ENCODE assay signal across 23 cellular contexts in the genomic region with DNA sequence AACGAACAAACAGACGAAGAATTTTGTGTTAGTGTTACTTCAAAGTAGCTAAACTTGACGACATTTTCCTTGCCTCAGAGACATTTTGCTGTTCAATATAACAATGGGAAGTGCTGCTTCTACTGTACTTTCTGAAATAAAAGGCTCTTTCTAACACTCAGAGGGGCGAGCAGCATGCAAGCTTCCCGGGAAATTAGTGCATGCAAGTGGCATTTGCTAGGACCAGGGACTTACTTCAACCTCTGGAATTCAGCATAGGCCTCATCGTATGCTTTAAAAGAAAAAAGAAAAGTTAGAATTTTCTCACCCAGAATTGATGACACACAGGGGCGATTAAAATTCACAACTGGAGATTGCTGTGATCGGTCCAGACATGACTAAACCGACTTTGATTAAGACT.
DNase-seq lines count a peak whose midpoint lies in the region; ATAC-seq, FAIRE-seq and TF ChIP-seq lines count a peak whose summit lies in the region.
"Had no signal": no experiment of that assay in that cellular context is flagged by ENCODE, and none has a peak within 500 bp of the region (broad histone marks: within the 10 kb centered on the region; RNA-seq: fewer than 3 reads in every experiment).

No MANE protein-coding gene starts in this region.

- intact Hi-C loops in HepG2 (cut with micrococcal nuclease; ENCODE audit: unreplicated experiment), result no loop called here
- intact Hi-C loops in right lobe of liver (cut with DNase I), result loop anchor here in 1 of 2 donors (10.0 kb wide), 1 partner anchor 151 kb away; no protein-coding TSS in a partner anchor

- no TSS peak for BruUV-seq in HepG2 (replicated peaks; lab: Mats Ljungman, UMichigan)

- no peak overlapping the region for H3K4me3 Mint-ChIP-seq in endodermal cell
- peak overlapping the region; percentile 20 for H3K4me3 Mint-ChIP-seq in neural crest cell

- FAIRE-seq in HepG2 (lab: Jason Lieb, UNC), result no peak

- peaks cover 7% of the 10 kb centered on the region for H3K4me1 Mint-ChIP-seq in endodermal cell
- H3K4me1 Mint-ChIP-seq in neural crest cell, result peaks cover 31% of the 10 kb centered on the region

- TF ChIP-seq POLR2A in HepG2 (IDR thresholded peaks at IDR 0.05; ENCODE audit: insufficient read depth in 1 of 2, low read depth in 2 of 2, low read length in 2 of 2), result no peak
- no peak for TF ChIP-seq POLR2A in right lobe of liver (IDR thresholded peaks at IDR 0.05)

- TF ChIP-seq RAD21 in HepG2 (CRISPR knock-in tag; IDR thresholded peaks at IDR 0.05), result no peak

- H3K27ac ChIP-seq in HepG2 (ENCODE audit: extremely low read length, insufficient read depth, low read length), result peak overlapping the region; percentile 5
- H3K27ac ChIP-seq in right lobe of liver, result no peak overlapping the region
- H3K27ac ChIP-seq in endodermal cell (ENCODE audit: low read depth, low read length), result peak overlapping the region; percentile 47
- H3K27ac ChIP-seq: C4-2B, esophagus muscularis mucosa, HL-60, neutrophil, vagina had no signal

- no peak overlapping the region for H3K27ac Mint-ChIP-seq in endodermal cell
- H3K27ac Mint-ChIP-seq in neural crest cell (ENCODE audit: unreplicated experiment), result peak overlapping the region; percentile 21

- H3K36me3 Mint-ChIP-seq in endodermal cell (ENCODE audit: low read depth) (no peaks in the 10 kb centered on the region), neural crest cell (ENCODE audit: low read depth) (no peaks in the 10 kb centered on the region)

- in situ Hi-C loops in HepG2 (cut with HindIII; ENCODE audit: extremely low pct_ligation_motif_present, low pct_unique_long_range_greater_than_20kb), result no loop called here

- H3K9me3 ChIP-seq in HepG2 (ENCODE audit: low read length) (no peaks in the 10 kb centered on the region), right lobe of liver (no peaks in the 10 kb centered on the region), endodermal cell (ENCODE audit: control insufficient read depth, low read length) (no peaks in the 10 kb centered on the region)
- H3K9me3 ChIP-seq: esophagus muscularis mucosa, MG63, neutrophil, vagina had no signal

- ATAC-seq in HepG2, result no peak
- ATAC-seq in right lobe of liver, result no peak
- no peak for ATAC-seq in HG03571 (IDR thresholded peaks at IDR 0.05; ENCODE audit: unreplicated experiment)
- ATAC-seq in HG03565 (IDR thresholded peaks at IDR 0.05; ENCODE audit: unreplicated experiment), result no peak
- ATAC-seq: Right ventricle myocardium inferior had no signal

- H3K79me2 ChIP-seq in HepG2 (ENCODE audit: insufficient read depth, low read length), result no peaks in the 10 kb centered on the region

- no peak overlapping the region for H3K4me2 ChIP-seq in HepG2 (ENCODE audit: low read depth, low read length)

- H3K27me3 Mint-ChIP-seq in endodermal cell (ENCODE audit: insufficient read depth), result no peaks in the 10 kb centered on the region
- no peaks in the 10 kb centered on the region for H3K27me3 Mint-ChIP-seq in neural crest cell (ENCODE audit: low read depth)

- no peaks in the 10 kb centered on the region for H3K9me3 Mint-ChIP-seq in endodermal cell
- no peaks in the 10 kb centered on the region for H3K9me3 Mint-ChIP-seq in neural crest cell

- peak overlapping the region; percentile 67 for H2AFZ ChIP-seq in HepG2 (ENCODE audit: low read length)

- H3K9ac ChIP-seq in HepG2 (ENCODE audit: insufficient read depth, low read depth, low read length) (no peak overlapping the region), endodermal cell (ENCODE audit: extremely low read depth, low read length, poor library complexity, severe bottlenecking) (no peak overlapping the region)

- no peaks in the 10 kb centered on the region for H4K20me1 ChIP-seq in HepG2 (ENCODE audit: insufficient read depth, low read length)

- WGBS in HepG2 (ENCODE audit: low lambda C conversion rate), result 53% methylated on average over 9 of the region's 9 CpGs
- 74% methylated on average over 9 of the region's 9 CpGs for WGBS in right lobe of liver (ENCODE audit: insufficient coverage, low coverage, low lambda C conversion rate, missing lambda C conversion rate)
- WGBS in endodermal cell (ENCODE audit: insufficient coverage in 1 of 2, insufficient read length in 1 of 2), 2 experiments, result 62 to 70% methylated on average over 7 to 9 of the region's 9 CpGs

- no peak for TF ChIP-seq EP300 in HepG2 (IDR thresholded peaks at IDR 0.05; ENCODE audit: low read depth in 2 of 2, low read length in 2 of 2)
- TF ChIP-seq EP300 in HepG2 (CRISPR knock-in tag; IDR thresholded peaks at IDR 0.05; ENCODE audit: borderline replicate concordance), result no peak

- H3K4me3 ChIP-seq in HepG2 (replicated peaks in 1 of 3; ENCODE audit: insufficient read depth in 1 of 3, low read depth in 2 of 3, low read length in 3 of 3), result no peak overlapping the region
- no peak overlapping the region for H3K4me3 ChIP-seq in right lobe of liver
- H3K4me3 ChIP-seq in endodermal cell (ENCODE audit: low read length), result no peak overlapping the region
- H3K4me3 ChIP-seq: esophagus muscularis mucosa, MG63, vagina had no signal

- CTCF ChIA-PET in HepG2 (lab: Yijun Ruan, JAX; ENCODE audit: low intra/inter-chr PET ratio, low total read pairs), result no interaction called here

- no peak for DNase-seq in HepG2 (ENCODE audit: low spot score)
- DNase-seq in right lobe of liver, result no peak
- no peak for DNase-seq in endodermal cell
- no peak for DNase-seq in neural crest cell (ENCODE audit: low read depth, low spot score)
- no peak for DNase-seq in globus pallidus (ENCODE audit: low spot score)
- DNase-seq in NCI-H1092 treated with DMSO at 0.1 percent for 48 hours (lab: John Stamatoyannopoulos, UW), result no peak
- DNase-seq: activated CD4-positive, alpha-beta T cell treated with anti-CD3 and anti-CD28 coated beads, Interleukin-2, amount 50 U/mL, for 4 hours; activated gamma-delta T cell treated with Interleukin-2 at 50 U/mL for 16 hours; effector CD8-positive, alpha-beta T cell; IMR-90; left colon; MG63; NCI-H146; NCI-H2171; NCI-H748 treated with DMSO at 0.1 percent for 48 hours had no signal

- H3K4me1 ChIP-seq in HepG2 (ENCODE audit: insufficient read depth, low read length) (peaks cover 46% of the 10 kb centered on the region), right lobe of liver (no peaks in the 10 kb centered on the region), endodermal cell (ENCODE audit: control insufficient read depth, insufficient read depth, low read length) (no peaks in the 10 kb centered on the region)
- H3K4me1 ChIP-seq: esophagus muscularis mucosa, vagina had no signal

- H3K36me3 ChIP-seq in HepG2 (replicated peaks in 1 of 2; ENCODE audit: control insufficient read depth in 1 of 2, insufficient read depth in 2 of 2, low read length in 2 of 2), result no peaks in the 10 kb centered on the region
- peaks cover 0 to 19% (median 9%) of the 10 kb centered on the region in 4 donors for H3K36me3 ChIP-seq in right lobe of liver
- H3K36me3 ChIP-seq in endodermal cell (ENCODE audit: control insufficient read depth, insufficient read depth, low read length), result no peaks in the 10 kb centered on the region
- H3K36me3 ChIP-seq: MG63, neutrophil, vagina had no signal

- POLR2A ChIA-PET in HepG2 (lab: Yijun Ruan, JAX), result interaction anchor here (1.7 to 2.0 kb wide), 2 partner anchors 42 to 172 kb away, joined by 5 read pairs; a partner anchor contains a TSS

- TF ChIP-seq CTCF in HepG2 (CRISPR knock-in tag; IDR thresholded peaks at IDR 0.05), result no peak
- no peak for TF ChIP-seq CTCF in right lobe of liver (IDR thresholded peaks at IDR 0.05)
- TF ChIP-seq CTCF in endodermal cell (conservative IDR thresholded peaks at IDR 0.05), result no peak
- TF ChIP-seq CTCF in neural crest cell (conservative IDR thresholded peaks at IDR 0.05), result no peak

- H3K27me3 ChIP-seq in HepG2 (ENCODE audit: control insufficient read depth in 1 of 2, insufficient read depth in 2 of 2, low read length in 2 of 2) (no peaks in the 10 kb centered on the region), right lobe of liver (no peaks in the 10 kb centered on the region), endodermal cell (ENCODE audit: control insufficient read depth, insufficient read depth, low read length, poor library complexity, severe bottlenecking) (no peaks in the 10 kb centered on the region)
- H3K27me3 ChIP-seq: esophagus muscularis mucosa, MG63, neutrophil, vagina had no signal

TF ChIP-seq in HepG2, 621 proteins besides CTCF, POLR2A, EP300 and RAD21:
- TF ChIP-seq ZNF788 (CRISPR knock-in tag; IDR thresholded peaks at IDR 0.05; ENCODE audit: borderline replicate concordance) (no peak), GATA4 (IDR thresholded peaks at IDR 0.05; ENCODE audit: borderline replicate concordance, low read depth) (no peak), PHF21A (CRISPR knock-in tag; IDR thresholded peaks at IDR 0.05) (0 out of 2 replicates have a peak, but pooled peaks have one; percentile 3)

Comparison
In these comparisons a context has a peak if more than half of its experiments do, and no peak if none do; other contexts are left out.
1. H3K27ac ChIP-seq: peak in HepG2 (single experiment) and endodermal cell (single experiment); none in right lobe of liver (0 of 3).